10 cellular contexts compared by ENCODE assay signal in genomic region chr1:206784471-206784903, GRCh38. TPM values are rescaled to one million over a fixed set of nuclear protein-coding genes. Genes with fewer than 3 reads are reported as not detected.
DNase-seq lines count a peak whose midpoint lies in the region; ATAC-seq and TF ChIP-seq lines count a peak whose summit lies in the region.
"Had no signal": no experiment of that assay in that cellular context is flagged by ENCODE, and none has a peak within 500 bp of the region (broad histone marks: within the 10 kb centered on the region; RNA-seq: fewer than 3 reads in every experiment).

No MANE protein-coding gene starts in this region.

- peaks cover 34% of the 10 kb centered on the region for H3K27me3 ChIP-seq in foreskin keratinocyte
- H3K27me3 ChIP-seq: cardiac muscle cell, right lobe of liver had no signal

- peak; percentile 69 for ATAC-seq in GM18867 (IDR thresholded peaks at IDR 0.05; ENCODE audit: unreplicated experiment)
- peak; percentile 46 for ATAC-seq in HG03039 (IDR thresholded peaks at IDR 0.05; ENCODE audit: unreplicated experiment)
- no peak for ATAC-seq in foreskin keratinocyte

- DNase-seq in activated CD4-positive, alpha-beta memory T cell treated with anti-CD3 and anti-CD28 coated beads, Interleukin-2, amount 10 ng/mL, durations not matched to agents 7 days and 5 days, result peak; percentile 94
- DNase-seq in stimulated activated CD4-positive, alpha-beta T cell treated with anti-CD3 and anti-CD28 coated beads, Interleukin-12 subunit alpha, Interleukin-12 subunit beta, amount 100 ng/mL, for 48 hours (ENCODE audit: low read depth in 2 of 3, low spot score in 1 of 3), result peak; percentile 87 to 90 (median 88)
- DNase-seq in NOMO-1 treated with DMSO at 0.1 percent for 48 hours (lab: John Stamatoyannopoulos, UW; ENCODE audit: unreplicated experiment) (no peak), SHP77 treated with DMSO at 0.1 percent for 48 hours (lab: John Stamatoyannopoulos, UW) (no peak), COLO829 (ENCODE audit: low spot score) (no peak), foreskin keratinocyte (no peak)
- DNase-seq: right lobe of liver had no signal

- no peaks in the 10 kb centered on the region for H3K4me1 ChIP-seq in foreskin keratinocyte
- H3K4me1 ChIP-seq: right lobe of liver had no signal

- peak overlapping the region; percentile 90 for H3K27ac Mint-ChIP-seq in activated CD4-positive, alpha-beta memory T cell treated with anti-CD3 and anti-CD28 coated beads, Interleukin-2, amount 10 ng/mL, durations not matched to agents 7 days and 5 days

- H3K4me1 Mint-ChIP-seq in activated CD4-positive, alpha-beta memory T cell treated with anti-CD3 and anti-CD28 coated beads, Interleukin-2, amount 10 ng/mL, durations not matched to agents 7 days and 5 days, result peaks cover 64% of the 10 kb centered on the region

- TF ChIP-seq CTCF in foreskin keratinocyte (conservative IDR thresholded peaks at IDR 0.05), result no peak

- peaks cover 22% of the 10 kb centered on the region for H3K27me3 Mint-ChIP-seq in activated CD4-positive, alpha-beta memory T cell treated with anti-CD3 and anti-CD28 coated beads, Interleukin-2, amount 10 ng/mL, durations not matched to agents 7 days and 5 days

- no peak overlapping the region for H3K27ac ChIP-seq in foreskin keratinocyte
- H3K27ac ChIP-seq: cardiac muscle cell, right lobe of liver had no signal

- H3K4me3 Mint-ChIP-seq in activated CD4-positive, alpha-beta memory T cell treated with anti-CD3 and anti-CD28 coated beads, Interleukin-2, amount 10 ng/mL, durations not matched to agents 7 days and 5 days, result peak overlapping the region; percentile 53

- no peaks in the 10 kb centered on the region for H3K9me3 Mint-ChIP-seq in activated CD4-positive, alpha-beta memory T cell treated with anti-CD3 and anti-CD28 coated beads, Interleukin-2, amount 10 ng/mL, durations not matched to agents 7 days and 5 days

- POLR2A ChIA-PET in activated CD4-positive, alpha-beta memory T cell treated with anti-CD3 and anti-CD28 coated beads, Interleukin-2, amount 10 ng/mL, durations not matched to agents 7 days and 5 days (lab: Charles Lee), result interaction anchor here (0.7 to 6.9 kb wide), 8 partner anchors 10 to 128 kb away, joined by 3 to 114 read pairs (median 6); partner anchors contain the start of genes IL10 and IL19

- H3K36me3 Mint-ChIP-seq in activated CD4-positive, alpha-beta memory T cell treated with anti-CD3 and anti-CD28 coated beads, Interleukin-2, amount 10 ng/mL, durations not matched to agents 7 days and 5 days (ENCODE audit: low read depth), result peaks cover 13% of the 10 kb centered on the region

- CTCF ChIA-PET in activated CD4-positive, alpha-beta memory T cell treated with anti-CD3 and anti-CD28 coated beads, Interleukin-2, amount 10 ng/mL, durations not matched to agents 7 days and 5 days (lab: Charles Lee), result interaction anchor here (0.7 to 5.7 kb wide), 6 partner anchors 10 to 128 kb away, joined by 3 to 42 read pairs (median 4); partner anchors contain the start of genes IL10 and IL19

RNA-seq across cellular contexts. Expression of gene IL10, which starts 12.2 kb away (rescaled TPM):
- 1 to 10 TPM in 1 of 2 experiments, under 1 TPM in 1; 0.73 to 1.9 TPM for total RNA-seq in activated CD4-positive, alpha-beta memory T cell treated with anti-CD3 and anti-CD28 coated beads, Interleukin-2, amount 10 ng/mL, durations not matched to agents 7 days and 5 days
- total RNA-seq in foreskin keratinocyte, result not detected in 2 replicates
- not detected in 2 replicates for polyA plus RNA-seq in foreskin keratinocyte
- total RNA-seq: cardiac muscle cell had no signal
- polyA plus RNA-seq: cardiac muscle cell had no signal

RNA-seq across cellular contexts. Expression of gene IL19, which starts 13.9 kb away (rescaled TPM):
- total RNA-seq in activated CD4-positive, alpha-beta memory T cell treated with anti-CD3 and anti-CD28 coated beads, Interleukin-2, amount 10 ng/mL, durations not matched to agents 7 days and 5 days, result not detected
- total RNA-seq in foreskin keratinocyte, result not detected in 2 replicates
- polyA plus RNA-seq in foreskin keratinocyte, result not detected in 2 replicates
- total RNA-seq: cardiac muscle cell, right lobe of liver had no signal
- polyA plus RNA-seq: cardiac muscle cell had no signal

Comparison
In these comparisons a context has a peak if more than half of its experiments do, and no peak if none do; other contexts are left out.
1. DNase-seq: peak in activated CD4-positive, alpha-beta memory T cell treated with anti-CD3 and anti-CD28 coated beads, Interleukin-2, amount 10 ng/mL, durations not matched to agents 7 days and 5 days (single experiment) and stimulated activated CD4-positive, alpha-beta T cell treated with anti-CD3 and anti-CD28 coated beads, Interleukin-12 subunit alpha, Interleukin-12 subunit beta, amount 100 ng/mL, for 48 hours (3 of 3); none in NOMO-1 treated with DMSO at 0.1 percent for 48 hours (single experiment), SHP77 treated with DMSO at 0.1 percent for 48 hours (single experiment), COLO829 (single experiment) and foreskin keratinocyte (0 of 2).